Comparison of ENCODE assay signal across 22 cellular contexts in genomic region chr3:177525414-177525813, GRCh38.
A peak's percentile ranks its signal among the peaks of the same experiment; 100 is the strongest.
DNase-seq lines count a peak whose midpoint lies in the region; ATAC-seq and TF ChIP-seq lines count a peak whose summit lies in the region.
"Had no signal": no experiment of that assay in that cellular context is flagged by ENCODE, and none has a peak within 500 bp of the region (broad histone marks: within the 10 kb centered on the region; RNA-seq: fewer than 3 reads in every experiment).

No MANE protein-coding gene starts in this region.

- no peak overlapping the region for H3K27ac Mint-ChIP-seq in activated CD8-positive, alpha-beta memory T cell treated with anti-CD3 and anti-CD28 coated beads, Interleukin-2, amount 10 ng/mL, durations not matched to agents 7 days and 5 days
- H3K27ac Mint-ChIP-seq: B cell had no signal

- intact Hi-C loops in thyroid gland (cut with DNase I) = loop anchor here (10.0 kb wide), 1 partner anchor 799 kb away; no protein-coding TSS in a partner anchor

- no peak for TF ChIP-seq POLR2A in thyroid gland (IDR thresholded peaks at IDR 0.05)

- TF ChIP-seq RAD21 in SK-N-SH (IDR thresholded peaks at IDR 0.05; ENCODE audit: low read length) = no peak

- no peaks in the 10 kb centered on the region for H3K27me3 ChIP-seq in SK-N-SH (ENCODE audit: insufficient read depth)
- H3K27me3 ChIP-seq in SJSA1 (replicated peaks) = no peaks in the 10 kb centered on the region
- H3K27me3 ChIP-seq in osteoblast (ENCODE audit: insufficient read depth, low read length) = no peaks in the 10 kb centered on the region
- no peaks in the 10 kb centered on the region for H3K27me3 ChIP-seq in thyroid gland
- H3K27me3 ChIP-seq: SJCRH30 had no signal

- H3K36me3 Mint-ChIP-seq in activated CD8-positive, alpha-beta memory T cell treated with anti-CD3 and anti-CD28 coated beads, Interleukin-2, amount 10 ng/mL, durations not matched to agents 7 days and 5 days = peaks cover 4% of the 10 kb centered on the region
- H3K36me3 Mint-ChIP-seq: CD14-positive monocyte had no signal

- CTCF ChIA-PET in SK-N-SH (lab: Yijun Ruan, JAX) = no interaction called here
- CTCF ChIA-PET in activated CD8-positive, alpha-beta memory T cell treated with anti-CD3 and anti-CD28 coated beads, Interleukin-2, amount 10 ng/mL, durations not matched to agents 7 days and 5 days (lab: Charles Lee) = no interaction called here

- TF ChIP-seq EP300 in SK-N-SH (IDR thresholded peaks at IDR 0.05; ENCODE audit: borderline replicate concordance in 1 of 2, low read depth in 1 of 2, low read length in 1 of 2) = no peak

- no peak overlapping the region for H3K4me3 ChIP-seq in SK-N-SH (ENCODE audit: low read depth in 2 of 2, low read length in 1 of 2)
- H3K4me3 ChIP-seq in SJSA1 = no peak overlapping the region
- no peak overlapping the region for H3K4me3 ChIP-seq in osteoblast (ENCODE audit: insufficient read depth, low read length)
- no peak overlapping the region for H3K4me3 ChIP-seq in thyroid gland (replicated peaks in 1 of 3)
- H3K4me3 ChIP-seq: GM23248, K562, SJCRH30 had no signal

- H3K27me3 Mint-ChIP-seq in activated CD8-positive, alpha-beta memory T cell treated with anti-CD3 and anti-CD28 coated beads, Interleukin-2, amount 10 ng/mL, durations not matched to agents 7 days and 5 days = no peaks in the 10 kb centered on the region
- H3K27me3 Mint-ChIP-seq: B cell; CD8-positive, alpha-beta memory T cell had no signal

- no peaks in the 10 kb centered on the region for H3K79me2 ChIP-seq in SK-N-SH (ENCODE audit: insufficient read depth)
- no peaks in the 10 kb centered on the region for H3K79me2 ChIP-seq in osteoblast (ENCODE audit: insufficient read depth, low read length)

- TF ChIP-seq CTCF in SK-N-SH (IDR thresholded peaks at IDR 0.05) (no peak), osteoblast (IDR thresholded peaks at IDR 0.05; ENCODE audit: extremely low read depth, low read depth, low read length) (no peak), thyroid gland (IDR thresholded peaks at IDR 0.05) (no peak)

- no peak overlapping the region for H2AFZ ChIP-seq in SK-N-SH (ENCODE audit: low read depth)
- H2AFZ ChIP-seq in osteoblast (ENCODE audit: low read length) = no peak overlapping the region

- no peaks in the 10 kb centered on the region for H3K9me2 ChIP-seq in SK-N-SH

- H3K4me3 Mint-ChIP-seq in activated CD8-positive, alpha-beta memory T cell treated with anti-CD3 and anti-CD28 coated beads, Interleukin-2, amount 10 ng/mL, durations not matched to agents 7 days and 5 days = no peak overlapping the region
- H3K4me3 Mint-ChIP-seq: B cell; CD14-positive monocyte; CD8-positive, alpha-beta memory T cell had no signal

- H3K4me1 ChIP-seq in SK-N-SH (ENCODE audit: control insufficient read depth in 1 of 2, insufficient read depth in 2 of 2, low read depth in 1 of 2, low read length in 1 of 2) (peaks cover 10 to 30% of the 10 kb centered on the region in 2 experiments; a peak in 2 of 4 replicates), SJSA1 (replicated peaks) (peaks cover 23% of the 10 kb centered on the region), osteoblast (ENCODE audit: insufficient read depth, low read length) (peaks cover 37% of the 10 kb centered on the region), thyroid gland (peaks cover 21 to 38% of the 10 kb centered on the region in 2 donors)
- H3K4me1 ChIP-seq: SJCRH30 had no signal

- H4K20me1 ChIP-seq in SK-N-SH (ENCODE audit: insufficient read depth) = no peaks in the 10 kb centered on the region
- H4K20me1 ChIP-seq in osteoblast (ENCODE audit: insufficient read depth, low read length) = no peaks in the 10 kb centered on the region

- no peak overlapping the region for H3K4me2 ChIP-seq in SK-N-SH
- H3K4me2 ChIP-seq in osteoblast (ENCODE audit: insufficient read depth, low read length) = no peak overlapping the region

- no peak overlapping the region for H3K27ac ChIP-seq in SK-N-SH (ENCODE audit: low read depth in 2 of 2, low read length in 1 of 2)
- peak overlapping the region; percentile 77 for H3K27ac ChIP-seq in SJSA1
- peak overlapping the region; percentile 89 for H3K27ac ChIP-seq in osteoblast (ENCODE audit: low read depth, low read length)
- peak overlapping the region in 2 of 3 donors; percentile 30 to 41 for H3K27ac ChIP-seq in thyroid gland
- H3K27ac ChIP-seq: GM23248, SJCRH30 had no signal

- H3K36me3 ChIP-seq in SK-N-SH (replicated peaks in 1 of 2; ENCODE audit: control insufficient read depth in 1 of 2, insufficient read depth in 2 of 2, low read length in 1 of 2) = no peaks in the 10 kb centered on the region
- H3K36me3 ChIP-seq in SJSA1 = no peaks in the 10 kb centered on the region
- H3K36me3 ChIP-seq in osteoblast (ENCODE audit: insufficient read depth, low read length) = no peaks in the 10 kb centered on the region
- no peaks in the 10 kb centered on the region for H3K36me3 ChIP-seq in thyroid gland
- H3K36me3 ChIP-seq: SJCRH30 had no signal

- no peaks in the 10 kb centered on the region for H3F3A ChIP-seq in SK-N-SH (replicated peaks; ENCODE audit: insufficient read depth)

- H3K4me1 Mint-ChIP-seq in activated CD8-positive, alpha-beta memory T cell treated with anti-CD3 and anti-CD28 coated beads, Interleukin-2, amount 10 ng/mL, durations not matched to agents 7 days and 5 days = peaks cover 14% of the 10 kb centered on the region
- H3K4me1 Mint-ChIP-seq: B cell had no signal

- H3K9ac ChIP-seq in SK-N-SH = no peak overlapping the region
- H3K9ac ChIP-seq: GM23248 had no signal

- ATAC-seq in SK-N-SH treated with all-trans-retinoic acid at 6 μM for 48 hours (no peak), GM21737 (IDR thresholded peaks at IDR 0.05; ENCODE audit: unreplicated experiment) (no peak)
- no peak for ATAC-seq in activated CD8-positive, alpha-beta memory T cell treated with anti-CD3 and anti-CD28 coated beads, Interleukin-2, amount 10 ng/mL, durations not matched to agents 7 days and 5 days
- ATAC-seq: K562, Right ventricle myocardium inferior had no signal

- 100% methylated on average over 1 of the region's 1 CpG for WGBS in SK-N-SH (ENCODE audit: low lambda C conversion rate)
- 96 to 98% methylated on average over 1 of the region's 1 CpG for WGBS in thyroid gland, 2 donors

- H3K9me3 Mint-ChIP-seq in activated CD8-positive, alpha-beta memory T cell treated with anti-CD3 and anti-CD28 coated beads, Interleukin-2, amount 10 ng/mL, durations not matched to agents 7 days and 5 days (ENCODE audit: low read depth) = peaks cover 4% of the 10 kb centered on the region

- DNase-seq in SK-N-SH = no peak
- DNase-seq in SJSA1 (ENCODE audit: low read depth in 1 of 2, low spot score in 2 of 2) = no peak
- no peak for DNase-seq in osteoblast (ENCODE audit: insufficient read length, low spot score, missing footprints)
- no peak for DNase-seq in thyroid gland
- no peak for DNase-seq in occipital lobe (lab: John Stamatoyannopoulos, UW)
- no peak for DNase-seq in activated CD8-positive, alpha-beta memory T cell treated with anti-CD3 and anti-CD28 coated beads, Interleukin-2, amount 10 ng/mL, durations not matched to agents 7 days and 5 days
- DNase-seq: CD8-positive, alpha-beta memory T cell; GM23248; H7; Kasumi-1; NCI-H1105; NCI-H1436 treated with DMSO at 0.1 percent for 48 hours; NCI-H187 treated with DMSO at 0.1 percent for 48 hours; NCI-H2171 treated with DMSO at 0.1 percent for 48 hours; NCI-H524; SJCRH30 had no signal

- H3K9me3 ChIP-seq in SK-N-SH (no peaks in the 10 kb centered on the region), SJSA1 (replicated peaks) (no peaks in the 10 kb centered on the region), osteoblast (ENCODE audit: low read depth, low read length) (no peaks in the 10 kb centered on the region), thyroid gland (no peaks in the 10 kb centered on the region)
- H3K9me3 ChIP-seq: SJCRH30 had no signal

- POLR2A ChIA-PET in SK-N-SH (lab: Yijun Ruan, JAX) = no interaction called here

TF ChIP-seq in SK-N-SH treated with all-trans-retinoic acid at 6 μM for 48 hours, 23 proteins besides CTCF, POLR2A, EP300 and RAD21:
- TF ChIP-seq ESRRG (CRISPR knock-in tag; IDR thresholded peaks at IDR 0.05) (0 out of 2 replicates have a peak, but pooled peaks have one; percentile 56), ZNF70 (CRISPR knock-in tag; IDR thresholded peaks at IDR 0.05) (no peak), ZC3H10 (CRISPR knock-in tag; IDR thresholded peaks at IDR 0.05) (no peak)

TF ChIP-seq in SK-N-SH, 30 proteins besides CTCF, POLR2A, EP300 and RAD21:
- TF ChIP-seq EZH2phosphoT487 (IDR thresholded peaks at IDR 0.05; ENCODE audit: borderline replicate concordance, low read depth) (no peak), REST (IDR thresholded peaks at IDR 0.05; ENCODE audit: low read depth, low read length) (no peak)

Comparison
In these comparisons a context has a peak if more than half of its experiments do, and no peak if none do; other contexts are left out.
1. H3K27ac ChIP-seq: peak in SJSA1 (single experiment), osteoblast (single experiment) and thyroid gland (2 of 3); none in SK-N-SH (0 of 2).